Comparison of ENCODE assay signal across 30 cellular contexts in genomic region chr19:50660083-50660366, GRCh38. TPM values are rescaled to one million over a fixed set of nuclear protein-coding genes. Genes with fewer than 3 reads are reported as not detected.
DNase-seq lines count a peak whose midpoint lies in the region; ATAC-seq, FAIRE-seq and TF ChIP-seq lines count a peak whose summit lies in the region.
"Had no signal": no experiment of that assay in that cellular context is flagged by ENCODE, and none has a peak within 500 bp of the region (broad histone marks: within the 10 kb centered on the region; RNA-seq: fewer than 3 reads in every experiment).

No MANE protein-coding gene starts in this region.

- H3K4me3 ChIP-seq in A549 (peak overlapping the region; percentile 62; the same call in 1 of the 3 replicates), H7 (ENCODE audit: insufficient read depth, low read depth, low read length) (peak overlapping the region; percentile 46; the same call in 1 of the 2 replicates), kidney (ENCODE audit: low read length in 2 of 2) (no peak overlapping the region)
- H3K4me3 ChIP-seq: body of pancreas had no signal

- H3K4me3 Mint-ChIP-seq in T-cell, result peak overlapping the region in 1 of 3 donors; percentile 18

- intact Hi-C loops in kidney (cut with DNase I), result no loop called here

- H3K27ac ChIP-seq in A549 (no peak overlapping the region; a peak in 1 of 6 replicates), kidney (ENCODE audit: low read depth in 2 of 2, low read length in 2 of 2) (no peak overlapping the region)
- H3K27ac ChIP-seq: body of pancreas, spleen had no signal

- H3K9me3 ChIP-seq in A549 (peaks cover 1% of the 10 kb centered on the region; the same call in 2 of the 3 replicates), kidney (ENCODE audit: control insufficient read depth in 1 of 2, low read length in 2 of 2) (no peaks in the 10 kb centered on the region)

- peak overlapping the region in 1 of 2 donors; percentile 52 for H3K27ac Mint-ChIP-seq in T-cell

- FAIRE-seq in A549 (lab: Jason Lieb, UNC) (no peak), kidney (lab: Jason Lieb, UNC) (no peak)
- FAIRE-seq: D721Med, frontal cortex, HepG2 had no signal

- TF ChIP-seq EP300 in A549 (IDR thresholded peaks at IDR 0.05), result no peak

- TF ChIP-seq RAD21 in A549 (conservative IDR thresholded peaks at IDR 0.05 in 1 of 2, IDR thresholded peaks at IDR 0.05 in 1 of 2), result no peak

- H3K4me1 Mint-ChIP-seq in T-cell, result peaks cover 14 to 19% (median 18%) of the 10 kb centered on the region in 3 donors

- ATAC-seq in A549 (no peak), T-cell (replicated peaks in 1 of 4) (no peak)
- ATAC-seq: body of pancreas, esophagus mucosa, HCT116, HepG2 had no signal

- no peaks in the 10 kb centered on the region for H3K27me3 ChIP-seq in H7 (ENCODE audit: control insufficient read depth, insufficient read depth, low read length)

- no peak for TF ChIP-seq POLR2A in A549 (IDR thresholded peaks at IDR 0.05; ENCODE audit: low read length)
- no peak for TF ChIP-seq POLR2A in erythroblast (IDR thresholded peaks at IDR 0.05; ENCODE audit: low read length)

- H3K4me1 ChIP-seq in A549, result peaks cover 21% of the 10 kb centered on the region
- peaks cover 0 to 2% of the 10 kb centered on the region in 2 donors for H3K4me1 ChIP-seq in kidney (ENCODE audit: control insufficient read depth in 1 of 2, insufficient read depth in 1 of 2, low read depth in 1 of 2, low read length in 2 of 2)

- peak overlapping the region; percentile 92; the same call in 2 of the 3 replicates for H3K4me2 ChIP-seq in A549

- CTCF ChIA-PET in A549 (lab: Yijun Ruan, JAX), result interaction anchor here (0.8 to 2.2 kb wide), 4 partner anchors 9 to 122 kb away, joined by 3 to 14 read pairs (median 6); no protein-coding TSS in a partner anchor
- CTCF ChIA-PET in T-cell (lab: Charles Lee), result no interaction called here

- POLR2A ChIA-PET in A549 (lab: Yijun Ruan, JAX), result interaction anchor here (0.6 kb wide), 2 partner anchors 100 to 318 kb away, joined by 3 to 7 read pairs; no protein-coding TSS in a partner anchor
- POLR2A ChIA-PET in T-cell (lab: Charles Lee), result interaction anchor here in 1 of 2 donors (0.6 kb wide), 1 partner anchor 321 kb away, joined by 8 read pairs; no protein-coding TSS in a partner anchor

- WGBS in A549 (ENCODE audit: missing lambda C conversion rate), result 78% methylated on average over 5 of the region's 6 CpGs

- H3K36me3 ChIP-seq in H7 (replicated peaks; ENCODE audit: control insufficient read depth, insufficient read depth, low read length), result no peaks in the 10 kb centered on the region
- H3K36me3 ChIP-seq in kidney (ENCODE audit: control insufficient read depth in 1 of 2, insufficient read depth in 2 of 2, low read length in 2 of 2), result no peaks in the 10 kb centered on the region
- H3K36me3 ChIP-seq: spleen had no signal

- H3K27me3 Mint-ChIP-seq in T-cell, result peaks cover 67 to 76% of the 10 kb centered on the region in 2 donors

- DNase-seq in A549 (ENCODE audit: low read depth in 1 of 2, low spot score in 1 of 2) (no peak), H7 (no peak), ecto neural progenitor cell (ENCODE audit: low spot score) (peak; percentile 75), kidney (peak; percentile 14), NCI-H1417 treated with DMSO at 0.1 percent for 48 hours (lab: John Stamatoyannopoulos, UW) (no peak), erythroblast (lab: John Stamatoyannopoulos, UW) (no peak), DMS79 (lab: John Stamatoyannopoulos, UW) (no peak), T-cell (no peak)
- DNase-seq: ACHN; activated CD4-positive, alpha-beta T cell treated with anti-CD3 and anti-CD28 coated beads, Interleukin-2, amount 50 U/mL, for 4 hours; activated CD4-positive, CD25-positive, alpha-beta regulatory T cell; activated CD8-positive, alpha-beta memory T cell treated with anti-CD3 and anti-CD28 coated beads, Interleukin-2, amount 50 U/mL, for 4 hours; body of pancreas; effector CD4-positive, alpha-beta T cell; EL; NCI-H1092; NCI-H1930; NCI-H226; NCI-H774; spleen; stimulated activated CD4-positive, alpha-beta T cell treated with anti-CD3 and anti-CD28 coated beads, Interleukin-4, amount 100 ng/mL, for 24 hours; stimulated activated naive CD4-positive, alpha-beta T cell had no signal

- H3K9me3 Mint-ChIP-seq in T-cell, result peaks cover 4 to 18% (median 7%) of the 10 kb centered on the region in 3 donors

- H3K36me3 Mint-ChIP-seq in T-cell, result no peaks in the 10 kb centered on the region

- H3K9ac ChIP-seq in kidney (ENCODE audit: low read length in 2 of 2), result no peak overlapping the region

- TF ChIP-seq CTCF in A549 (IDR thresholded peaks at IDR 0.05) (no peak), kidney (IDR thresholded peaks at IDR 0.05; ENCODE audit: borderline replicate concordance, extremely low read depth, insufficient read depth) (no peak)

TF ChIP-seq in A549, 52 proteins besides CTCF, POLR2A, EP300 and RAD21:
- TF ChIP-seq HOXB13 (CRISPR knock-in tag; IDR thresholded peaks at IDR 0.05; ENCODE audit: low read depth), result no peak
- no peak for TF ChIP-seq KDM1A (IDR thresholded peaks at IDR 0.05; ENCODE audit: low read depth)
- TF ChIP-seq JUNB (IDR thresholded peaks at IDR 0.05), result no peak
- no peak for TF ChIP-seq SREBF2 (IDR thresholded peaks at IDR 0.05)
- TF ChIP-seq E2F6 (IDR thresholded peaks at IDR 0.05; ENCODE audit: borderline replicate concordance, low read depth), result no peak
- TF ChIP-seq ESRRA (IDR thresholded peaks at IDR 0.05; ENCODE audit: borderline replicate concordance, low read length), result no peak
- no peak for TF ChIP-seq USF2 (IDR thresholded peaks at IDR 0.05)
- TF ChIP-seq NPAS2 (CRISPR knock-in tag; IDR thresholded peaks at IDR 0.05; ENCODE audit: borderline replicate concordance), result no peak
- no peak for TF ChIP-seq MAFK (IDR thresholded peaks at IDR 0.05; ENCODE audit: partially characterized antibody)
- no peak for TF ChIP-seq ZNF302 (CRISPR knock-in tag; IDR thresholded peaks at IDR 0.05)
- TF ChIP-seq CBX2 (IDR thresholded peaks at IDR 0.05; ENCODE audit: borderline replicate concordance, low read depth), result no peak
- no peak for TF ChIP-seq FOSL2 (IDR thresholded peaks at IDR 0.05)
- TF ChIP-seq FOSL2 (CRISPR knock-in tag; IDR thresholded peaks at IDR 0.05), result no peak
- no peak for TF ChIP-seq CEBPB (IDR thresholded peaks at IDR 0.05)
- TF ChIP-seq PHF8 (IDR thresholded peaks at IDR 0.05; ENCODE audit: borderline replicate concordance, low read depth), result no peak
- no peak for TF ChIP-seq CBX8 (IDR thresholded peaks at IDR 0.05)

RNA-seq across cellular contexts. Expression of gene C19orf81, which starts 10.8 kb away (rescaled TPM):
- polyA plus RNA-seq in A549 (2011; rRNA removed), result 1.8 and 2.1 TPM in 2 replicates
- 5.7 and 5.8 TPM in 2 replicates for polyA plus RNA-seq in A549 (2012; cell fraction: cytosol; rRNA removed)
- 5.8 and 5.9 TPM in 2 replicates for polyA plus RNA-seq in A549 (2012; cell fraction: nucleus; rRNA removed)
- polyA plus RNA-seq in A549 (2017; fragmentation: RNase III; extraction: RNeasy Plus Mini Kit Qiagen cat#74134 plus additional on column Dnase treatment), result 7.9 to 9.5 TPM (median 8.2 TPM) in 3 replicates
- polyA minus RNA-seq in A549 (2011; rRNA and poly(A)+ RNA removed), result not detected in 2 replicates
- total RNA-seq in H7 (2014; rRNA removed; shearing (Covaris generic)), result 7.8 and 8.0 TPM in 2 replicates
- total RNA-seq in kidney, result 3.0 TPM
- 1.6 TPM for polyA plus RNA-seq in kidney (ENCODE audit: insufficient read depth, low read depth, low replicate concordance)
- total RNA-seq in T-cell, result 1 to 10 TPM in 1 of 5 donors, not detected in 4; 1.5 TPM
- total RNA-seq: body of pancreas, esophagus mucosa, frontal cortex, HepG2, lung microvascular endothelial cell, omental fat pad, spleen had no signal
- polyA plus RNA-seq: HepG2, spleen, thymus had no signal

RNA-seq across cellular contexts. Expression of gene SYT3, which starts 20.3 kb away (rescaled TPM):
- polyA plus RNA-seq in A549 (2011; rRNA removed) (0.25 and 0.29 TPM in 2 replicates), A549 (2017; fragmentation: RNase III; extraction: RNeasy Plus Mini Kit Qiagen cat#74134 plus additional on column Dnase treatment) (0.45 to 1.2 TPM (median 1.1 TPM) in 3 replicates), kidney (ENCODE audit: insufficient read depth, low read depth, low replicate concordance) (0.54 TPM)
- 0.24 and 0.30 TPM in 2 replicates for polyA plus RNA-seq in A549 (2012; cell fraction: cytosol; rRNA removed)
- polyA plus RNA-seq in A549 (2012; cell fraction: nucleus; rRNA removed), result 0.44 and 0.54 TPM in 2 replicates
- 0.44 TPM in 1 of 2 replicates, not detected in the other for polyA minus RNA-seq in A549 (2011; rRNA and poly(A)+ RNA removed)
- total RNA-seq in H7 (2014; rRNA removed; shearing (Covaris generic)), result 0.66 and 1.8 TPM in 2 replicates
- total RNA-seq in kidney (0.63 TPM), T-cell (under 1 TPM in 3 of 5 donors, not detected in 2; 0.41 to 0.68 (median 0.57) TPM)
- total RNA-seq: esophagus mucosa, HepG2, omental fat pad had no signal
- polyA plus RNA-seq: HepG2 had no signal

RNA-seq across cellular contexts. Expression of gene SHANK1, which starts 59.6 kb away (rescaled TPM):
- polyA plus RNA-seq in A549 (2011; rRNA removed) (0.01 and 0.04 TPM in 2 replicates), A549 (2017; fragmentation: RNase III; extraction: RNeasy Plus Mini Kit Qiagen cat#74134 plus additional on column Dnase treatment) (0.07 to 0.17 TPM (median 0.09 TPM) in 3 replicates), kidney (ENCODE audit: insufficient read depth, low read depth, low replicate concordance) (0.24 TPM)
- 0.04 and 0.06 TPM in 2 replicates for polyA plus RNA-seq in A549 (2012; cell fraction: cytosol; rRNA removed)
- polyA plus RNA-seq in A549 (2012; cell fraction: nucleus; rRNA removed), result 0.04 and 0.07 TPM in 2 replicates
- 0.41 TPM in 1 of 2 replicates, not detected in the other for polyA minus RNA-seq in A549 (2011; rRNA and poly(A)+ RNA removed)
- 0.35 and 0.67 TPM in 2 replicates for total RNA-seq in H7 (2014; rRNA removed; shearing (Covaris generic))
- total RNA-seq in kidney (0.35 TPM), T-cell (1 to 10 TPM in 2 of 5 donors, under 1 TPM in 3; 0.06 to 3.3 (median 0.36) TPM)
- total RNA-seq: HepG2, lung microvascular endothelial cell had no signal
- polyA plus RNA-seq: HepG2 had no signal

Comparison
In these comparisons a context has a peak if more than half of its experiments do, and no peak if none do; other contexts are left out.
1. DNase-seq: peak in ecto neural progenitor cell (single experiment) and kidney (single experiment); none in A549 (0 of 2), H7 (single experiment), NCI-H1417 treated with DMSO at 0.1 percent for 48 hours (single experiment), erythroblast (0 of 2), DMS79 (single experiment) and T-cell (0 of 34).
2. H3K4me3 ChIP-seq: peak in A549 (single experiment) and H7 (single experiment); none in kidney (0 of 2).